7 cellular contexts compared by ENCODE assay signal in the genomic region with DNA sequence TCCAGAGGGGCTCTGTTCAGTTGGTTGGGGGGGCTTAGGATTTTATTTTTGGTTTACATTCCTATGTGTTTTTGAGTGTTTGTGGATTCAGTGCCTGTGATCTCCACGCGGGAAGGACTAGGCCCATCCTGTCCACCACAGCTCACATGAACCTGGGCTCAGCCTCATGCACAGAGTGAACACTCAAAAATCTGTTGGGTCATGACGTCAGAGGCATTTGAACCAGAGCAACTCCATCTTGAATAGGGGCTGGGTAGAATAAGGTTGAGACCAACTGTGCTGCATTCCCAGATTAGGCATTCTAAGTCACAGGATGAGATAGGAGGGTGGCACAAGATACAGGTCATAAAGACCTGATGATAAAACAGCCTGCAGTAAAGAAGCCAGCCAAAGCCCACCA.
"Had no signal": no experiment of that assay in that cellular context is flagged by ENCODE, and none has a peak within 500 bp of the region (broad histone marks: within the 10 kb centered on the region; RNA-seq: fewer than 3 reads in every experiment).

No MANE protein-coding gene starts in this region.

- DNase-seq: IMR-90, KBM-7, KG1 had no signal

- FAIRE-seq: HTR-8/SVneo had no signal

- H3K27ac ChIP-seq: HL-60, KMS-11 had no signal

- H3K4me3 Mint-ChIP-seq: IgD-negative memory B cell had no signal

- H3K4me1 Mint-ChIP-seq: IgD-negative memory B cell had no signal

- H3K9ac ChIP-seq: KMS-11 had no signal
